8 cellular contexts compared by ENCODE assay signal in genomic region chrX:137032378-137032694, GRCh38. TPM values are rescaled to one million over a fixed set of nuclear protein-coding genes. Genes with fewer than 3 reads are reported as not detected.
A peak's percentile ranks its signal among the peaks of the same experiment; 100 is the strongest.
DNase-seq lines count a peak whose midpoint lies in the region; ATAC-seq and TF ChIP-seq lines count a peak whose summit lies in the region.

No MANE protein-coding gene starts in this region.

- peaks cover 5% of the 10 kb centered on the region for H3K4me1 Mint-ChIP-seq in CD8-positive, alpha-beta T cell (ENCODE audit: low read depth)
- H3K4me1 Mint-ChIP-seq in H9: peaks cover 6 to 12% of the 10 kb centered on the region in 2 experiments
- peaks cover 4 to 13% (median 11%) of the 10 kb centered on the region in 7 donors for H3K4me1 Mint-ChIP-seq in naive thymus-derived CD4-positive, alpha-beta T cell

- no peak overlapping the region for H3K18ac ChIP-seq in H9 (ENCODE audit: insufficient read length, low read depth, low read length)

- CTCF ChIA-PET in CD8-positive, alpha-beta T cell (lab: Charles Lee): no interaction called here
- CTCF ChIA-PET in naive thymus-derived CD4-positive, alpha-beta T cell (lab: Charles Lee): no interaction called here

- no peaks in the 10 kb centered on the region for H3K36me3 ChIP-seq in CD8-positive, alpha-beta T cell (ENCODE audit: insufficient read depth, low read length)
- H3K36me3 ChIP-seq in brain microvascular endothelial cell (replicated peaks): no peaks in the 10 kb centered on the region
- H3K36me3 ChIP-seq in naive thymus-derived CD4-positive, alpha-beta T cell (ENCODE audit: control insufficient read depth in 2 of 3, insufficient read depth in 3 of 3, low read length in 3 of 3): no peaks in the 10 kb centered on the region

- no peaks in the 10 kb centered on the region for H3K9me3 ChIP-seq in CD8-positive, alpha-beta T cell (ENCODE audit: low read length)
- peaks cover 34% of the 10 kb centered on the region for H3K9me3 ChIP-seq in H9 (ENCODE audit: control insufficient read depth, low read depth, low read length)
- H3K9me3 ChIP-seq in naive thymus-derived CD4-positive, alpha-beta T cell (ENCODE audit: control insufficient read depth in 2 of 3, low read length in 3 of 3): no peaks in the 10 kb centered on the region

- no peak overlapping the region for H3K27ac ChIP-seq in CD8-positive, alpha-beta T cell (ENCODE audit: low read depth, low read length)
- H3K27ac ChIP-seq in H9 (ENCODE audit: insufficient read length, low read depth, low read length): no peak overlapping the region
- H3K27ac ChIP-seq in brain microvascular endothelial cell: no peak overlapping the region
- H3K27ac ChIP-seq in naive thymus-derived CD4-positive, alpha-beta T cell (ENCODE audit: low read depth, low read length): no peak overlapping the region

- H4K5ac ChIP-seq in H9 (ENCODE audit: insufficient read length, low read depth, low read length): no peak overlapping the region

- H3K56ac ChIP-seq in H9 (ENCODE audit: insufficient read length, low read depth, low read length): no peak overlapping the region

- no peak overlapping the region for H2BK120ac ChIP-seq in H9 (ENCODE audit: low read depth, low read length, poor library complexity, severe bottlenecking)

- H2AFZ ChIP-seq in H9 (ENCODE audit: low read length): no peak overlapping the region

- peaks cover 44% of the 10 kb centered on the region for H3K27me3 Mint-ChIP-seq in CD8-positive, alpha-beta T cell (ENCODE audit: low read depth)
- peaks cover 34% of the 10 kb centered on the region for H3K27me3 Mint-ChIP-seq in H9 (ENCODE audit: low read depth)
- peaks cover 15 to 66% (median 33%) of the 10 kb centered on the region in 5 donors for H3K27me3 Mint-ChIP-seq in naive thymus-derived CD4-positive, alpha-beta T cell

- H3T11ph ChIP-seq in H9 (ENCODE audit: low read length): no peak overlapping the region

- POLR2A ChIA-PET in CD8-positive, alpha-beta T cell (lab: Charles Lee): no interaction called here
- POLR2A ChIA-PET in naive thymus-derived CD4-positive, alpha-beta T cell (lab: Charles Lee): interaction anchor here (1.1 kb wide), 1 partner anchor 19 kb away, joined by 3 read pairs; no protein-coding TSS in a partner anchor

- no peaks in the 10 kb centered on the region for H3K79me2 ChIP-seq in H9 (ENCODE audit: insufficient read depth, low read length)

- no peaks in the 10 kb centered on the region for H3K79me1 ChIP-seq in H9 (ENCODE audit: insufficient read depth, low read depth, low read length, poor library complexity, severe bottlenecking)

- H3K23ac ChIP-seq in H9 (ENCODE audit: insufficient read length, low read depth, low read length): no peak overlapping the region

- H3K27me3 ChIP-seq in CD8-positive, alpha-beta T cell (ENCODE audit: insufficient read depth, low read length): peaks cover 15% of the 10 kb centered on the region
- peaks cover 58% of the 10 kb centered on the region for H3K27me3 ChIP-seq in H9 (ENCODE audit: insufficient read depth, low read length)
- H3K27me3 ChIP-seq in brain microvascular endothelial cell (replicated peaks): peaks cover 16% of the 10 kb centered on the region
- H3K27me3 ChIP-seq in naive thymus-derived CD4-positive, alpha-beta T cell (ENCODE audit: control insufficient read depth in 2 of 2, insufficient read depth in 2 of 2, low read length in 2 of 2): peaks cover 0 to 6% of the 10 kb centered on the region in 2 donors

- H3K9me3 Mint-ChIP-seq in CD8-positive, alpha-beta T cell: no peaks in the 10 kb centered on the region
- H3K9me3 Mint-ChIP-seq in H9: peaks cover 49 to 55% of the 10 kb centered on the region in 2 experiments
- H3K9me3 Mint-ChIP-seq in naive thymus-derived CD4-positive, alpha-beta T cell: no peaks in the 10 kb centered on the region

- DNase-seq in CD8-positive, alpha-beta T cell: no peak
- no peak for DNase-seq in H9
- DNase-seq in brain microvascular endothelial cell: no peak
- no peak for DNase-seq in naive thymus-derived CD4-positive, alpha-beta T cell
- DNase-seq in posterior vena cava (ENCODE audit: low spot score): no peak
- DNase-seq in HuH-7.5 (ENCODE audit: low spot score): no peak
- DNase-seq in anterior cingulate cortex (lab: John Stamatoyannopoulos, UW): no peak
- no peak for DNase-seq in NCI-H1092 treated with DMSO at 0.1 percent for 48 hours (lab: John Stamatoyannopoulos, UW)

- no peak overlapping the region for H3K4ac ChIP-seq in H9 (ENCODE audit: low read depth, low read length)

- no peak overlapping the region for H2BK20ac ChIP-seq in H9 (ENCODE audit: low read depth, low read length, poor library complexity, severe bottlenecking)

- H2AK5ac ChIP-seq in H9 (ENCODE audit: insufficient read length, low read length): no peak overlapping the region

- H2BK5ac ChIP-seq in H9 (ENCODE audit: insufficient read length, low read length): no peak overlapping the region

- H3K4me3 ChIP-seq in CD8-positive, alpha-beta T cell (ENCODE audit: low read depth, low read length): peak overlapping the region; percentile 55
- peak overlapping the region; percentile 43 for H3K4me3 ChIP-seq in brain microvascular endothelial cell (ENCODE audit: low read depth, low read length)
- H3K4me3 ChIP-seq in naive thymus-derived CD4-positive, alpha-beta T cell (ENCODE audit: low read length): peak overlapping the region; percentile 64

- H4K20me1 ChIP-seq in H9 (ENCODE audit: control insufficient read depth, insufficient read depth, insufficient read length): peaks cover 5% of the 10 kb centered on the region

- peaks cover 13% of the 10 kb centered on the region for H3K4me1 ChIP-seq in CD8-positive, alpha-beta T cell (ENCODE audit: insufficient read depth, low read length)
- no peaks in the 10 kb centered on the region for H3K4me1 ChIP-seq in H9 (ENCODE audit: insufficient read depth, low read length)
- H3K4me1 ChIP-seq in naive thymus-derived CD4-positive, alpha-beta T cell (ENCODE audit: control insufficient read depth in 2 of 2, insufficient read depth in 2 of 2, low read length in 2 of 2): peaks cover 10 to 14% of the 10 kb centered on the region in 2 donors

- H2BK15ac ChIP-seq in H9 (ENCODE audit: low read depth, low read length): no peak overlapping the region

- H3K36me3 Mint-ChIP-seq in CD8-positive, alpha-beta T cell: no peaks in the 10 kb centered on the region
- peaks cover 0 to 4% (median 0%) of the 10 kb centered on the region in 3 experiments; a peak in 3 of 7 replicates for H3K36me3 Mint-ChIP-seq in H9 (ENCODE audit: insufficient read depth in 1 of 3, low read depth in 3 of 3)
- H3K36me3 Mint-ChIP-seq in naive thymus-derived CD4-positive, alpha-beta T cell: peaks cover 0 to 4% (median 0%) of the 10 kb centered on the region in 5 donors

- H3K9ac ChIP-seq in H9 (ENCODE audit: extremely low read depth, insufficient read length, low read length): no peak overlapping the region

- H2BK12ac ChIP-seq in H9 (ENCODE audit: insufficient read length, low read depth, low read length): no peak overlapping the region

- H4K8ac ChIP-seq in H9 (replicated peaks; ENCODE audit: insufficient read length, low read depth, low read length): no peak overlapping the region

- peak overlapping the region; percentile 97 for H3K4me2 ChIP-seq in H9 (ENCODE audit: insufficient read depth, insufficient read length, low read length)

- WGBS in H9 (ENCODE audit: extremely low coverage, insufficient read length, low lambda C conversion rate): no CpG with 5 or more reads among the region's 13 CpGs

- H3K27ac Mint-ChIP-seq in CD8-positive, alpha-beta T cell: no peak overlapping the region
- H3K27ac Mint-ChIP-seq in H9: no peak overlapping the region
- H3K27ac Mint-ChIP-seq in naive thymus-derived CD4-positive, alpha-beta T cell: no peak overlapping the region

- no peak overlapping the region for H3K4me3 Mint-ChIP-seq in CD8-positive, alpha-beta T cell
- no peak overlapping the region for H3K4me3 Mint-ChIP-seq in H9
- no peak overlapping the region for H3K4me3 Mint-ChIP-seq in naive thymus-derived CD4-positive, alpha-beta T cell

- in situ Hi-C loops in brain microvascular endothelial cell (cut with HindIII; ENCODE audit: low pct_ligation_motif_present, low sequenced_read_pairs): no loop called here

- intact Hi-C loops in CD8-positive, alpha-beta T cell (cut with DNase I, micrococcal nuclease): no loop called here
- intact Hi-C loops in naive thymus-derived CD4-positive, alpha-beta T cell (cut with micrococcal nuclease): loop anchor here (1.0 kb wide), 1 partner anchor 20 kb away; no protein-coding TSS in a partner anchor
- intact Hi-C loops in posterior vena cava (cut with DNase I): no loop called here

- no peak for ATAC-seq in CD8-positive, alpha-beta T cell
- ATAC-seq in naive thymus-derived CD4-positive, alpha-beta T cell: no peak

- TF ChIP-seq CTCF in CD8-positive, alpha-beta T cell (IDR thresholded peaks at IDR 0.05): no peak
- TF ChIP-seq CTCF in H9 (conservative IDR thresholded peaks at IDR 0.05): no peak
- no peak for TF ChIP-seq CTCF in brain microvascular endothelial cell (IDR thresholded peaks at IDR 0.05; ENCODE audit: low read depth, low read length, missing control alignments)

- no peak overlapping the region for H3K14ac ChIP-seq in H9 (ENCODE audit: insufficient read depth, low read length)

- no peak overlapping the region for H4K91ac ChIP-seq in H9 (ENCODE audit: insufficient read length, low read depth, low read length)

- H3K23me2 ChIP-seq in H9 (ENCODE audit: insufficient read length, low read depth, low read length, poor library complexity, severe bottlenecking): peaks cover 10% of the 10 kb centered on the region

RNA-seq across cellular contexts. Expression of gene GPR101, which starts 1.5 kb away (rescaled TPM):
- total RNA-seq in CD8-positive, alpha-beta T cell: under 1 TPM; 0.22 to 0.73 TPM
- not detected in 2 replicates for total RNA-seq in H9 (2021)
- total RNA-seq in naive thymus-derived CD4-positive, alpha-beta T cell: not detected
- not detected for polyA plus RNA-seq in naive thymus-derived CD4-positive, alpha-beta T cell
- total RNA-seq in posterior vena cava: not detected

Comparison
In these comparisons a context has a peak if more than half of its experiments do, and no peak if none do; other contexts are left out.
1. intact Hi-C loops: an anchor here in naive thymus-derived CD4-positive, alpha-beta T cell (1.0 kb wide); none called in CD8-positive, alpha-beta T cell and posterior vena cava.